Comparison of ENCODE assay signal across 1 cellular context in the genomic region with DNA sequence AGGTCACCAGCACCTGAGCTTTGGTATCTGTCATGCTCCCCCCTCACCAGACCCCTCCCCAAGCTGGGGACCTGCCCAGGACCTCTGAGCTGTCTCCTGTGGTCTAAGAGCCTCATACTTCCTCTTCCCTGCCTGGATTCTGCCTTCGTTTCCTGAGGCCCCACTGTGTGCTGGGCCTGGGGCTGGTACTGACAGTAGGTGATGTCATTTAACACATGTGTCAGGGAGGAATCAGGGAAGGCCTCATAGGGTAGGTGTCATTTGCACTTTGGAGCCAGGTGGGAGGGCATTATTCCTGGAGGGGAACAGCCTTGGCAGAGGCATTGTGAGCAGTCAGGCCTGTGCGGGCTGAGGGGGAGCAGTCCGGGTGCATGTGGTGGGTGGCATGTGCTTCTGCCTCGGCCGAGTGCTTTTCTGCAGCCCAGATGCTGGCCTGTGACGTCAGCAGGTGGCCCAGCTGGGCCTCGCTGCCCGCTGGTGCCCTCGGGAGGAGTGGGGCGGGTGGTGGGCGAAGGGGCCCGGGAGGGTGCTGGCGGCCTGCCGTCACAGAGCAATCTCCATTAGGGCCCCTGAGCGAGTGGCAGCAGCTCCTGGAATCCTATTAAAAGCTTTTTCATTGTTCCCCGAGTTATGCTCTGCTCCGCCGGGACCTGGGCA.
TF ChIP-seq lines count a peak whose summit lies in the region.

No MANE protein-coding gene starts in this region.

TF ChIP-seq in HepG2, 621 proteins besides CTCF, POLR2A, EP300 and RAD21:
- TF ChIP-seq ZNF614 (CRISPR knock-in tag; IDR thresholded peaks at IDR 0.05; ENCODE audit: borderline replicate concordance) (no peak), FOXO1 (CRISPR knock-in tag; IDR thresholded peaks at IDR 0.05) (no peak), HNRNPL (IDR thresholded peaks at IDR 0.05; ENCODE audit: low read depth, low read length) (peak; percentile 63; the same call in 1 of the 2 replicates), NFATC3 (CRISPR knock-in tag; IDR thresholded peaks at IDR 0.05) (no peak), ZFP36 (IDR thresholded peaks at IDR 0.05; ENCODE audit: borderline replicate concordance, low read depth, low read length, partially characterized antibody) (peak; percentile 57), KAT7 (CRISPR knock-in tag; IDR thresholded peaks at IDR 0.05; ENCODE audit: borderline replicate concordance) (no peak), CBFB (CRISPR knock-in tag; IDR thresholded peaks at IDR 0.05) (no peak), CREB1 (IDR thresholded peaks at IDR 0.05) (0 out of 2 replicates have a peak, but pooled peaks have one; percentile 5), CREB1 (CRISPR knock-in tag; IDR thresholded peaks at IDR 0.05) (no peak), RFXANK (CRISPR knock-in tag; IDR thresholded peaks at IDR 0.05) (no peak), ZKSCAN1 (IDR thresholded peaks at IDR 0.05; ENCODE audit: low read length) (peak; percentile 76; the same call in 1 of the 2 replicates), GATAD2A (CRISPR knock-in tag; IDR thresholded peaks at IDR 0.05) (no peak), PCBP2 (optimal IDR thresholded peaks at IDR 0.05; ENCODE audit: low read depth, low read length, poor library complexity, severe bottlenecking) (no peak)
- TF ChIP-seq, protein P1, sequence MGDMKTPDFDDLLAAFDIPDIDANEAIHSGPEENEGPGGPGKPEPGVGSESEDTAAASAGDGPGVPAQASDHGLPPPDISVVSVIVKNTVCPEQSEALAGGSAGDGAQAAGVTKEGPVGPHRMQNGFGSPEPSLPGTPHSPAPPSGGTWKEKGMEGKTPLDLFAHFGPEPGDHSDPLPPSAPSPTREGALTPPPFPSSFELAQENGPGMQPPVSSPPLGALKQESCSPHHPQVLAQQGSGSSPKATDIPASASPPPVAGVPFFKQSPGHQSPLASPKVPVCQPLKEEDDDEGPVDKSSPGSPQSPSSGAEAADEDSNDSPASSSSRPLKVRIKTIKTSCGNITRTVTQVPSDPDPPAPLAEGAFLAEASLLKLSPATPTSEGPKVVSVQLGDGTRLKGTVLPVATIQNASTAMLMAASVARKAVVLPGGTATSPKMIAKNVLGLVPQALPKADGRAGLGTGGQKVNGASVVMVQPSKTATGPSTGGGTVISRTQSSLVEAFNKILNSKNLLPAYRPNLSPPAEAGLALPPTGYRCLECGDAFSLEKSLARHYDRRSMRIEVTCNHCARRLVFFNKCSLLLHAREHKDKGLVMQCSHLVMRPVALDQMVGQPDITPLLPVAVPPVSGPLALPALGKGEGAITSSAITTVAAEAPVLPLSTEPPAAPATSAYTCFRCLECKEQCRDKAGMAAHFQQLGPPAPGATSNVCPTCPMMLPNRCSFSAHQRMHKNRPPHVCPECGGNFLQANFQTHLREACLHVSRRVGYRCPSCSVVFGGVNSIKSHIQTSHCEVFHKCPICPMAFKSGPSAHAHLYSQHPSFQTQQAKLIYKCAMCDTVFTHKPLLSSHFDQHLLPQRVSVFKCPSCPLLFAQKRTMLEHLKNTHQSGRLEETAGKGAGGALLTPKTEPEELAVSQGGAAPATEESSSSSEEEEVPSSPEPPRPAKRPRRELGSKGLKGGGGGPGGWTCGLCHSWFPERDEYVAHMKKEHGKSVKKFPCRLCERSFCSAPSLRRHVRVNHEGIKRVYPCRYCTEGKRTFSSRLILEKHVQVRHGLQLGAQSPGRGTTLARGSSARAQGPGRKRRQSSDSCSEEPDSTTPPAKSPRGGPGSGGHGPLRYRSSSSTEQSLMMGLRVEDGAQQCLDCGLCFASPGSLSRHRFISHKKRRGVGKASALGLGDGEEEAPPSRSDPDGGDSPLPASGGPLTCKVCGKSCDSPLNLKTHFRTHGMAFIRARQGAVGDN (CRISPR knock-in tag; IDR thresholded peaks at IDR 0.05): 0 out of 2 replicates have a peak, but pooled peaks have one; percentile 12
- TF ChIP-seq, protein P2, sequence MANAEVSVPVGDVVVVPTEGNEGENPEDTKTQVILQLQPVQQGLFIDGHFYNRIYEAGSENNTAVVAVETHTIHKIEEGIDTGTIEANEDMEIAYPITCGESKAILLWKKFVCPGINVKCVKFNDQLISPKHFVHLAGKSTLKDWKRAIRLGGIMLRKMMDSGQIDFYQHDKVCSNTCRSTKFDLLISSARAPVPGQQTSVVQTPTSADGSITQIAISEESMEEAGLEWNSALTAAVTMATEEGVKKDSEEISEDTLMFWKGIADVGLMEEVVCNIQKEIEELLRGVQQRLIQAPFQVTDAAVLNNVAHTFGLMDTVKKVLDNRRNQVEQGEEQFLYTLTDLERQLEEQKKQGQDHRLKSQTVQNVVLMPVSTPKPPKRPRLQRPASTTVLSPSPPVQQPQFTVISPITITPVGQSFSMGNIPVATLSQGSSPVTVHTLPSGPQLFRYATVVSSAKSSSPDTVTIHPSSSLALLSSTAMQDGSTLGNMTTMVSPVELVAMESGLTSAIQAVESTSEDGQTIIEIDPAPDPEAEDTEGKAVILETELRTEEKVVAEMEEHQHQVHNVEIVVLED (CRISPR knock-in tag; IDR thresholded peaks at IDR 0.05; ENCODE audit: borderline replicate concordance): no peak
TF ChIP-seq in HepG2: peak in this region for 5.
